Comparison of ENCODE assay signal across 1 cellular context in genomic region chr11:70713988-70714665, GRCh38.
TF ChIP-seq lines count a peak whose summit lies in the region.

No MANE protein-coding gene starts in this region.

TF ChIP-seq in SK-N-SH, 30 proteins besides CTCF, POLR2A, EP300 and RAD21 (continued from another document):
- TF ChIP-seq IRF3 (IDR thresholded peaks at IDR 0.05; ENCODE audit: low read depth, low read length) (no peak), SIN3A (IDR thresholded peaks at IDR 0.05; ENCODE audit: borderline replicate concordance, low read depth, low read length) (no peak), TCF12 (IDR thresholded peaks at IDR 0.05) (no peak), GABPA (IDR thresholded peaks at IDR 0.05; ENCODE audit: low read depth) (no peak), RCOR1 (IDR thresholded peaks at IDR 0.05; ENCODE audit: low read length) (peak; percentile 65; the same call in 1 of the 2 replicates), FOXM1 (IDR thresholded peaks at IDR 0.05; ENCODE audit: low read depth) (no peak), RFX5 (IDR thresholded peaks at IDR 0.05; ENCODE audit: low read length) (no peak), CHD2 (IDR thresholded peaks at IDR 0.05; ENCODE audit: low read length, partially characterized antibody) (peak; percentile 30)
TF ChIP-seq in SK-N-SH: peak in this region for 3.
